In genomic region chr4:151887151-151887815, GRCh38 we compare ENCODE assay signal across 8 cellular contexts.
A peak's percentile ranks its signal among the peaks of the same experiment; 100 is the strongest.
DNase-seq lines count a peak whose midpoint lies in the region; ATAC-seq lines count a peak whose summit lies in the region.

No MANE protein-coding gene starts in this region.

- H3K27ac Mint-ChIP-seq in activated T-cell treated with anti-CD3 and anti-CD28 coated beads, Interleukin-2, amount 50 U/mL, for 72 hours, result no peak overlapping the region

- H3K4me1 Mint-ChIP-seq in activated T-cell treated with anti-CD3 and anti-CD28 coated beads, Interleukin-2, amount 50 U/mL, for 72 hours (ENCODE audit: low read depth), result peaks cover 36% of the 10 kb centered on the region
- H3K4me1 Mint-ChIP-seq in activated T-cell treated with anti-CD3 and anti-CD28 coated beads, Interleukin-2, amount 50 U/mL, for 4 hours (ENCODE audit: low read depth), result peaks cover 32% of the 10 kb centered on the region

- no peak for DNase-seq in activated T-cell treated with anti-CD3 and anti-CD28 coated beads, Interleukin-2, amount 50 U/mL, for 72 hours
- DNase-seq in activated T-cell treated with anti-CD3 and anti-CD28 coated beads, Interleukin-2, amount 50 U/mL, for 4 hours, result no peak
- DNase-seq in RPMI7951 (ENCODE audit: low read depth) (peak; percentile 70), HT-29 (ENCODE audit: low spot score) (no peak)
- no peak for DNase-seq in stimulated activated naive CD8-positive, alpha-beta T cell treated with anti-CD3 and anti-CD28 coated beads, Interleukin-15, Interleukin-2, amounts not matched to agents 100 U/mL and 50 U/mL, for 24 hours
- no peak for DNase-seq in stimulated activated CD4-positive, alpha-beta T cell treated with anti-CD3 and anti-CD28 coated beads, Interleukin-4, amount 100 ng/mL, for 24 hours

- H3K4me3 Mint-ChIP-seq in activated T-cell treated with anti-CD3 and anti-CD28 coated beads, Interleukin-2, amount 50 U/mL, for 72 hours, result no peak overlapping the region
- no peak overlapping the region for H3K4me3 Mint-ChIP-seq in activated T-cell treated with anti-CD3 and anti-CD28 coated beads, Interleukin-2, amount 50 U/mL, for 4 hours

- H3K9me3 Mint-ChIP-seq in activated T-cell treated with anti-CD3 and anti-CD28 coated beads, Interleukin-2, amount 50 U/mL, for 72 hours, result peaks cover 0 to 1% of the 10 kb centered on the region in 2 donors
- H3K9me3 Mint-ChIP-seq in activated T-cell treated with anti-CD3 and anti-CD28 coated beads, Interleukin-2, amount 50 U/mL, for 4 hours, result no peaks in the 10 kb centered on the region

- H3K27me3 Mint-ChIP-seq in activated T-cell treated with anti-CD3 and anti-CD28 coated beads, Interleukin-2, amount 50 U/mL, for 72 hours (ENCODE audit: low read depth), result no peaks in the 10 kb centered on the region
- no peaks in the 10 kb centered on the region for H3K27me3 Mint-ChIP-seq in activated T-cell treated with anti-CD3 and anti-CD28 coated beads, Interleukin-2, amount 50 U/mL, for 4 hours (ENCODE audit: low read depth)

- H3K36me3 Mint-ChIP-seq in activated T-cell treated with anti-CD3 and anti-CD28 coated beads, Interleukin-2, amount 50 U/mL, for 72 hours (ENCODE audit: insufficient read depth in 2 of 2), result no peaks in the 10 kb centered on the region
- no peaks in the 10 kb centered on the region for H3K36me3 Mint-ChIP-seq in activated T-cell treated with anti-CD3 and anti-CD28 coated beads, Interleukin-2, amount 50 U/mL, for 4 hours (ENCODE audit: insufficient read depth)

- peak; percentile 18 to 41 for ATAC-seq in activated T-cell treated with anti-CD3 and anti-CD28 coated beads, Interleukin-2, amount 50 U/mL, for 72 hours (replicated peaks in 1 of 2)
- no peak for ATAC-seq in activated T-cell treated with anti-CD3 and anti-CD28 coated beads, Interleukin-2, amount 50 U/mL, for 4 hours
- ATAC-seq in HG03025 (IDR thresholded peaks at IDR 0.05; ENCODE audit: low FRiP score, unreplicated experiment) (peak; percentile 90), HG02970 (IDR thresholded peaks at IDR 0.05; ENCODE audit: low FRiP score, unreplicated experiment) (no peak)
- ATAC-seq in stimulated activated naive CD8-positive, alpha-beta T cell treated with anti-CD3 and anti-CD28 coated beads, Interleukin-15, Interleukin-2, amounts not matched to agents 100 U/mL and 50 U/mL, for 24 hours, result peak; percentile 41

Comparison
In these comparisons a context has a peak if more than half of its experiments do, and no peak if none do; other contexts are left out.
1. ATAC-seq: peak in activated T-cell treated with anti-CD3 and anti-CD28 coated beads, Interleukin-2, amount 50 U/mL, for 72 hours (2 of 2), HG03025 (single experiment) and stimulated activated naive CD8-positive, alpha-beta T cell treated with anti-CD3 and anti-CD28 coated beads, Interleukin-15, Interleukin-2, amounts not matched to agents 100 U/mL and 50 U/mL, for 24 hours (single experiment); none in activated T-cell treated with anti-CD3 and anti-CD28 coated beads, Interleukin-2, amount 50 U/mL, for 4 hours (0 of 2) and HG02970 (single experiment).